ENCODE assay signal across 27 cellular contexts in genomic region chr4:126268106-126268505, GRCh38.
A peak's percentile ranks its signal among the peaks of the same experiment; 100 is the strongest.
DNase-seq lines count a peak whose midpoint lies in the region; ATAC-seq, FAIRE-seq and TF ChIP-seq lines count a peak whose summit lies in the region.
"Had no signal": no experiment of that assay in that cellular context is flagged by ENCODE, and none has a peak within 500 bp of the region (broad histone marks: within the 10 kb centered on the region; RNA-seq: fewer than 3 reads in every experiment).

No MANE protein-coding gene starts in this region.

- TF ChIP-seq POLR2A in breast epithelium (IDR thresholded peaks at IDR 0.05) (no peak), K562 (conservative IDR thresholded peaks at IDR 0.05) (no peak)

- H3K27me3 Mint-ChIP-seq in MCF 10A (ENCODE audit: insufficient read depth, unreplicated experiment): no peaks in the 10 kb centered on the region
- H3K27me3 Mint-ChIP-seq in naive thymus-derived CD8-positive, alpha-beta T cell: no peaks in the 10 kb centered on the region
- H3K27me3 Mint-ChIP-seq: activated CD4-positive, alpha-beta T cell treated with anti-CD3 and anti-CD28 coated beads, Interleukin-2, amount 10 ng/mL, durations not matched to agents 7 days and 5 days; central memory CD8-positive, alpha-beta T cell; stimulated activated naive CD8-positive, alpha-beta T cell treated with anti-CD3 and anti-CD28 coated beads, Interleukin-15, Interleukin-2, amounts not matched to agents 100 ng/mL and 50 ng/mL, for 24 hours had no signal

- no peak for ATAC-seq in K562
- ATAC-seq in naive thymus-derived CD8-positive, alpha-beta T cell: no peak
- ATAC-seq: CD8-positive, alpha-beta T cell; SK-N-SH treated with all-trans-retinoic acid at 6 μM for 48 hours had no signal

- DNase-seq in MCF 10A (ENCODE audit: unreplicated experiment) (peak; percentile 63), breast epithelium (ENCODE audit: low spot score in 2 of 2) (no peak), K562 (ENCODE audit: extremely low read depth in 1 of 4, low spot score in 3 of 4) (no peak), fibroblast of peridontal ligament (ENCODE audit: extremely low read depth) (peak; percentile 88), stromal cell of bone marrow (ENCODE audit: low read depth) (peak; percentile 18), GM19240 (ENCODE audit: insufficient read length, low spot score) (no peak)
- no peak for DNase-seq in stimulated activated naive CD4-positive, alpha-beta T cell (lab: John Stamatoyannopoulos, UW)
- DNase-seq in naive thymus-derived CD8-positive, alpha-beta T cell: no peak
- DNase-seq: activated CD4-positive, alpha-beta T cell treated with anti-CD3 and anti-CD28 coated beads, Interleukin-2, amount 10 ng/mL, durations not matched to agents 7 days and 5 days; activated naive CD4-positive, alpha-beta T cell treated with anti-CD3 and anti-CD28 coated beads, Interleukin-2, amount 50 U/mL, for 16 hours; aorta; CD8-positive, alpha-beta T cell; dorsolateral prefrontal cortex; NCI-H1092; NCI-H187 treated with DMSO at 0.1 percent for 48 hours; right cardiac atrium; T-helper 9 cell; WERI-Rb-1 had no signal

- intact Hi-C loops in MCF 10A (cut with micrococcal nuclease) (no loop called here), breast epithelium (cut with DNase I; ENCODE audit: low total_unique reads) (loop anchor here (5.0 kb wide), 1 partner anchor 1314 kb away; no protein-coding TSS in a partner anchor), K562 (cut with micrococcal nuclease) (no loop called here)

- H3K4me2 ChIP-seq in K562 (ENCODE audit: insufficient read depth, low read length): no peak overlapping the region

- H3K27me3 ChIP-seq in breast epithelium: no peaks in the 10 kb centered on the region
- H3K27me3 ChIP-seq in K562 (ENCODE audit: control insufficient read depth in 2 of 2, insufficient read depth in 2 of 2, low read length in 2 of 2): no peaks in the 10 kb centered on the region
- H3K27me3 ChIP-seq: dorsolateral prefrontal cortex, tibial nerve had no signal

- peaks cover 6% of the 10 kb centered on the region for H3K4me1 Mint-ChIP-seq in MCF 10A (ENCODE audit: insufficient read depth, unreplicated experiment)
- no peaks in the 10 kb centered on the region for H3K4me1 Mint-ChIP-seq in naive thymus-derived CD8-positive, alpha-beta T cell
- H3K4me1 Mint-ChIP-seq: activated CD4-positive, alpha-beta T cell treated with anti-CD3 and anti-CD28 coated beads, Interleukin-2, amount 10 ng/mL, durations not matched to agents 7 days and 5 days; central memory CD8-positive, alpha-beta T cell had no signal

- TF ChIP-seq CTCF in MCF 10A (IDR thresholded peaks at IDR 0.05; ENCODE audit: unreplicated experiment) (no peak), breast epithelium (IDR thresholded peaks at IDR 0.05) (no peak), K562 (IDR thresholded peaks at IDR 0.05 in 2 of 3, conservative IDR thresholded peaks at IDR 0.05 in 1 of 3; ENCODE audit: insufficient read depth in 2 of 3, low read depth in 1 of 3, low read length in 3 of 3) (no peak)

- H3K4me3 Mint-ChIP-seq in MCF 10A (ENCODE audit: unreplicated experiment): no peak overlapping the region
- no peak overlapping the region for H3K4me3 Mint-ChIP-seq in naive thymus-derived CD8-positive, alpha-beta T cell
- H3K4me3 Mint-ChIP-seq: activated CD4-positive, alpha-beta T cell treated with anti-CD3 and anti-CD28 coated beads, Interleukin-2, amount 10 ng/mL, durations not matched to agents 7 days and 5 days; activated T-helper 1 cell treated with anti-CD3 and anti-CD28 coated beads, Interleukin-12 subunit alpha, Interleukin-12 subunit beta, Interleukin-2, Interleukin-4 antibody, amounts not matched to agents 30 ng/mL and 10 ng/mL and 1 ng/mL, durations not matched to agents 14 hours and 24 hours and 36 hours; CD8-positive, alpha-beta T cell; central memory CD8-positive, alpha-beta T cell; stimulated activated naive CD8-positive, alpha-beta T cell treated with anti-CD3 and anti-CD28 coated beads, Interleukin-15, Interleukin-2, amounts not matched to agents 100 ng/mL and 50 ng/mL, for 24 hours had no signal

- no peaks in the 10 kb centered on the region for H3K79me2 ChIP-seq in K562 (ENCODE audit: control insufficient read depth, insufficient read depth, low read length)

- no peaks in the 10 kb centered on the region for H3K36me3 ChIP-seq in breast epithelium
- no peaks in the 10 kb centered on the region for H3K36me3 ChIP-seq in K562 (ENCODE audit: control insufficient read depth, insufficient read depth, low read length)
- H3K36me3 ChIP-seq: tibial nerve, WERI-Rb-1 had no signal

- BruUV-seq in MCF 10A (replicated peaks; lab: Mats Ljungman, UMichigan) (no TSS peak), K562 (replicated peaks; lab: Mats Ljungman, UMichigan) (no TSS peak)

- H3K4me3 ChIP-seq in breast epithelium (no peak overlapping the region), K562 (no peak overlapping the region)
- H3K4me3 ChIP-seq: dorsolateral prefrontal cortex, tibial nerve had no signal

- H3K27ac ChIP-seq in breast epithelium: no peak overlapping the region
- H3K27ac ChIP-seq in K562 (ENCODE audit: extremely low read depth, low read depth, low read length): no peak overlapping the region
- H3K27ac ChIP-seq: 22Rv1, dorsolateral prefrontal cortex, RWPE1, tibial nerve, WERI-Rb-1 had no signal

- H3K9me3 Mint-ChIP-seq in MCF 10A (ENCODE audit: unreplicated experiment): no peaks in the 10 kb centered on the region
- H3K9me3 Mint-ChIP-seq in naive thymus-derived CD8-positive, alpha-beta T cell: peaks cover 0 to 10% (median 3%) of the 10 kb centered on the region in 9 donors
- H3K9me3 Mint-ChIP-seq: activated T-helper 1 cell treated with anti-CD3 and anti-CD28 coated beads, Interleukin-12 subunit alpha, Interleukin-12 subunit beta, Interleukin-2, Interleukin-4 antibody, amounts not matched to agents 30 ng/mL and 10 ng/mL and 1 ng/mL, durations not matched to agents 14 hours and 24 hours and 36 hours had no signal

- no peak for TF ChIP-seq EP300 in K562 (IDR thresholded peaks at IDR 0.05; ENCODE audit: low read length)

- no peak for TF ChIP-seq RAD21 in K562 (CRISPR knock-in tag; conservative IDR thresholded peaks at IDR 0.05 in 1 of 2, IDR thresholded peaks at IDR 0.05 in 1 of 2)

- CTCF ChIA-PET in MCF 10A (lab: Yijun Ruan, JAX) (no interaction called here), K562 (lab: Yijun Ruan, JAX; ENCODE audit: low intra/inter-chr PET ratio) (no interaction called here)

- no peak for FAIRE-seq in K562 (lab: Jason Lieb, UNC)
- FAIRE-seq: H1, keratinocyte had no signal

- no peak overlapping the region for H2AFZ ChIP-seq in K562 (ENCODE audit: low read depth, low read length)

- no peaks in the 10 kb centered on the region for H3K36me3 Mint-ChIP-seq in MCF 10A (ENCODE audit: insufficient read depth, unreplicated experiment)
- no peaks in the 10 kb centered on the region for H3K36me3 Mint-ChIP-seq in naive thymus-derived CD8-positive, alpha-beta T cell
- H3K36me3 Mint-ChIP-seq: CD8-positive, alpha-beta T cell had no signal

- H3K27ac Mint-ChIP-seq in MCF 10A (ENCODE audit: low read depth, unreplicated experiment): peak overlapping the region; percentile 63
- no peak overlapping the region for H3K27ac Mint-ChIP-seq in naive thymus-derived CD8-positive, alpha-beta T cell
- H3K27ac Mint-ChIP-seq: activated CD4-positive, alpha-beta T cell treated with anti-CD3 and anti-CD28 coated beads, Interleukin-2, amount 10 ng/mL, durations not matched to agents 7 days and 5 days; activated T-helper 1 cell treated with anti-CD3 and anti-CD28 coated beads, Interleukin-12 subunit alpha, Interleukin-12 subunit beta, Interleukin-2, Interleukin-4 antibody, amounts not matched to agents 30 ng/mL and 10 ng/mL and 1 ng/mL, durations not matched to agents 14 hours and 24 hours and 36 hours; CD8-positive, alpha-beta T cell; stimulated activated naive CD8-positive, alpha-beta T cell treated with anti-CD3 and anti-CD28 coated beads, Interleukin-15, Interleukin-2, amounts not matched to agents 100 ng/mL and 50 ng/mL, for 24 hours had no signal

- H3K9ac ChIP-seq in K562 (ENCODE audit: insufficient read depth in 1 of 2, low read depth in 2 of 2, low read length in 2 of 2): no peak overlapping the region

- H3K4me1 ChIP-seq in breast epithelium (no peaks in the 10 kb centered on the region), K562 (replicated peaks in 1 of 2; ENCODE audit: control insufficient read depth in 2 of 2, insufficient read depth in 2 of 2, low read length in 2 of 2) (no peaks in the 10 kb centered on the region)

- no peaks in the 10 kb centered on the region for H3K9me1 ChIP-seq in K562 (ENCODE audit: control insufficient read depth, insufficient read depth, low read length)

- POLR2A ChIA-PET in MCF 10A (lab: Yijun Ruan, JAX): no interaction called here
- POLR2A ChIA-PET in K562 (lab: Yijun Ruan, JAX): no interaction called here
- POLR2A ChIA-PET in naive thymus-derived CD8-positive, alpha-beta T cell (lab: Charles Lee): no interaction called here

- no peaks in the 10 kb centered on the region for H3K9me3 ChIP-seq in breast epithelium
- H3K9me3 ChIP-seq in K562 (replicated peaks; ENCODE audit: control insufficient read depth, insufficient read depth, low read depth, low read length): no peaks in the 10 kb centered on the region
- H3K9me3 ChIP-seq: tibial nerve had no signal

- in situ Hi-C loops in K562 (cut with MboI): no loop called here

- no peaks in the 10 kb centered on the region for H4K20me1 ChIP-seq in K562 (replicated peaks; ENCODE audit: control insufficient read depth, insufficient read depth, low read length)

TF ChIP-seq in K562, 482 proteins besides CTCF, POLR2A, EP300 and RAD21:
- TF ChIP-seq ATF3 (IDR thresholded peaks at IDR 0.05) (0 out of 2 replicates have a peak, but pooled peaks have one; percentile 7), ATF3 (CRISPR knock-in tag; conservative IDR thresholded peaks at IDR 0.05) (no peak), CEBPG (CRISPR knock-in tag; IDR thresholded peaks at IDR 0.05) (no peak), CEBPG (tag; conservative IDR thresholded peaks at IDR 0.05 in 1 of 2, IDR thresholded peaks at IDR 0.05 in 1 of 2) (peak; percentile 32 to 49), CHD1 (IDR thresholded peaks at IDR 0.05; ENCODE audit: low read length) (no peak), SNAPC5 (CRISPR knock-in tag; IDR thresholded peaks at IDR 0.05) (no peak)
TF ChIP-seq in K562: peak in this region for 2.

Comparison
In these comparisons a context has a peak if more than half of its experiments do, and no peak if none do; other contexts are left out.
1. DNase-seq: peak in MCF 10A (single experiment), fibroblast of peridontal ligament (single experiment) and stromal cell of bone marrow (single experiment); none in breast epithelium (0 of 2), K562 (0 of 4), stimulated activated naive CD4-positive, alpha-beta T cell (0 of 6), naive thymus-derived CD8-positive, alpha-beta T cell (0 of 10) and GM19240 (single experiment).